ENCODE assay signal across 9 cellular contexts in the genomic region with DNA sequence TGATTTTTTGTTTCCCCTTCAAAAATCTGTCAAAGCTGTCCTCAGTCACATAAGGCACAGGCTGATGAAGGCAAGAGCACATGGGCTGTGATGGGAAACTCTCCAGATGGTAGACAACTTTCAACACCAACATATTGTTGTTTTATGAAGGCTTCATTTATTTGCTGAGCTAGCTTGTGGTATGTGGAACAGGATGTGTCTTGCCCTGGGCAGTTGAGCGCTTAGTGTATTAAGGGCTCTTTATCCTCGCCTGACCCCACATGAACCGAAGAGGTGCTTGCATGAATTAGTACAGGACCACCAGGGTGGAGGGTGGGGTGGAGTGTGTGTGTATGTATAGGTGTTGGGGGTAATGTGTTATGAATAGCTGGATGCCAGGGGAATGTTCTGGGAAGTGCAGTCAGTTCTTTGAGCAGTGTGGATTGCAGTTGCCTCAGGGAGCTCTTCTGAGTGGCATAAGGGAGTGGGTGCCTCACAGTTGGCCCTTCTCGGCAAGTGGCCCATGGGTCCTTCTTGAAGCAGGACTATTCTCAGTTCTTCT.
DNase-seq lines count a peak whose midpoint lies in the region; ATAC-seq lines count a peak whose summit lies in the region.
"Had no signal": no experiment of that assay in that cellular context is flagged by ENCODE, and none has a peak within 500 bp of the region (broad histone marks: within the 10 kb centered on the region; RNA-seq: fewer than 3 reads in every experiment).

No MANE protein-coding gene starts in this region.

- peaks cover 27% of the 10 kb centered on the region for H3K4me1 ChIP-seq in skeletal muscle satellite cell (ENCODE audit: control insufficient read depth, insufficient read depth, low read length)
- H3K4me1 ChIP-seq: psoas muscle had no signal

- H3K36me3 ChIP-seq in skeletal muscle satellite cell (ENCODE audit: insufficient read depth, low read length) = no peaks in the 10 kb centered on the region

- no peak overlapping the region for H3K4me3 Mint-ChIP-seq in activated naive CD8-positive, alpha-beta T cell treated with anti-CD3 and anti-CD28 coated beads, Interleukin-2, amount 50 U/mL, for 24 hours

- no peaks in the 10 kb centered on the region for H3K27me3 ChIP-seq in skeletal muscle satellite cell (ENCODE audit: control insufficient read depth, insufficient read depth, low read length)

- H3K4me2 ChIP-seq in skeletal muscle satellite cell (ENCODE audit: low read length) = peak overlapping the region; percentile 74

- H3K4me1 Mint-ChIP-seq in activated naive CD8-positive, alpha-beta T cell treated with anti-CD3 and anti-CD28 coated beads, Interleukin-2, amount 50 U/mL, for 24 hours = peaks cover 18% of the 10 kb centered on the region

- H3K9me3 Mint-ChIP-seq in activated naive CD8-positive, alpha-beta T cell treated with anti-CD3 and anti-CD28 coated beads, Interleukin-2, amount 50 U/mL, for 24 hours = no peaks in the 10 kb centered on the region

- peak; percentile 53 for DNase-seq in HCEC 1CT
- peak; percentile 96 for DNase-seq in SK-MEL-5 (ENCODE audit: low read depth, low spot score)
- peak; percentile 88 for DNase-seq in foreskin melanocyte
- DNase-seq in DMS114 treated with DMSO at 0.1 percent for 48 hours (lab: John Stamatoyannopoulos, UW; ENCODE audit: unreplicated experiment) = no peak
- no peak for DNase-seq in activated naive CD8-positive, alpha-beta T cell treated with anti-CD3 and anti-CD28 coated beads, Interleukin-2, amount 50 U/mL, for 24 hours
- DNase-seq: psoas muscle had no signal

- peaks cover 6% of the 10 kb centered on the region for H3K36me3 Mint-ChIP-seq in activated naive CD8-positive, alpha-beta T cell treated with anti-CD3 and anti-CD28 coated beads, Interleukin-2, amount 50 U/mL, for 24 hours (ENCODE audit: low read depth)

- H3K9ac ChIP-seq in skeletal muscle satellite cell (ENCODE audit: low read depth, low read length) = peak overlapping the region; percentile 63

- no peak overlapping the region for H3K27ac Mint-ChIP-seq in activated naive CD8-positive, alpha-beta T cell treated with anti-CD3 and anti-CD28 coated beads, Interleukin-2, amount 50 U/mL, for 24 hours

- no peak for ATAC-seq in HG02938 (IDR thresholded peaks at IDR 0.05; ENCODE audit: unreplicated experiment)
- no peak for ATAC-seq in activated naive CD8-positive, alpha-beta T cell treated with anti-CD3 and anti-CD28 coated beads, Interleukin-2, amount 50 U/mL, for 24 hours
- ATAC-seq: stimulated activated naive CD8-positive, alpha-beta T cell treated with anti-CD3 and anti-CD28 coated beads, Interleukin-15, Interleukin-2, amounts not matched to agents 100 U/mL and 50 U/mL, for 24 hours had no signal

- H3K9me3 ChIP-seq in skeletal muscle satellite cell (replicated peaks; ENCODE audit: low read length) = no peaks in the 10 kb centered on the region
- H3K9me3 ChIP-seq: psoas muscle had no signal

- H3K4me3 ChIP-seq in skeletal muscle satellite cell (ENCODE audit: low read length) = peak overlapping the region; percentile 46
- H3K4me3 ChIP-seq: psoas muscle had no signal

- in situ Hi-C loops in SK-MEL-5 (cut with HindIII; ENCODE audit: low pct_unique_long_range_greater_than_20kb, low sequenced_read_pairs) = no loop called here

- no peaks in the 10 kb centered on the region for H3K27me3 Mint-ChIP-seq in activated naive CD8-positive, alpha-beta T cell treated with anti-CD3 and anti-CD28 coated beads, Interleukin-2, amount 50 U/mL, for 24 hours

Comparison
In these comparisons a context has a peak if more than half of its experiments do, and no peak if none do; other contexts are left out.
1. DNase-seq: peak in HCEC 1CT (single experiment), SK-MEL-5 (single experiment) and foreskin melanocyte (single experiment); none in DMS114 treated with DMSO at 0.1 percent for 48 hours (single experiment) and activated naive CD8-positive, alpha-beta T cell treated with anti-CD3 and anti-CD28 coated beads, Interleukin-2, amount 50 U/mL, for 24 hours (single experiment).